13 cellular contexts compared by ENCODE assay signal in genomic region chr4:7295201-7295916, GRCh38.
DNase-seq lines count a peak whose midpoint lies in the region; ATAC-seq and TF ChIP-seq lines count a peak whose summit lies in the region.
"Had no signal": no experiment of that assay in that cellular context is flagged by ENCODE, and none has a peak within 500 bp of the region (broad histone marks: within the 10 kb centered on the region; RNA-seq: fewer than 3 reads in every experiment).

No MANE protein-coding gene starts in this region.

- H3K4me3 Mint-ChIP-seq in type B pancreatic cell = no peak overlapping the region
- H3K4me3 Mint-ChIP-seq: B cell had no signal

- intact Hi-C loops in left ventricle myocardium superior (cut with micrococcal nuclease) = loop anchor here (10.0 kb wide), 1 partner anchor 101 kb away; the partner anchor contains the start of gene SORCS2
- intact Hi-C loops in tibial artery (cut with DNase I; ENCODE audit: low total_unique reads) = loop anchor here (5.0 kb wide), 1 partner anchor 103 kb away; the partner anchor contains the start of gene SORCS2

- H3K4me1 ChIP-seq in HEK293 (ENCODE audit: control insufficient read depth, insufficient read depth, low read length) (no peaks in the 10 kb centered on the region), tibial artery (peaks cover 3 to 19% (median 12%) of the 10 kb centered on the region in 4 donors)

- H3K4me3 ChIP-seq in HEK293 (ENCODE audit: low read depth, low read length) (no peak overlapping the region), tibial artery (no peak overlapping the region)

- no peak for TF ChIP-seq CTCF in HEK293 (tag by site-specific recombination; IDR thresholded peaks at IDR 0.05)
- no peak for TF ChIP-seq CTCF in type B pancreatic cell (conservative IDR thresholded peaks at IDR 0.05)
- TF ChIP-seq CTCF in tibial artery (IDR thresholded peaks at IDR 0.05) = no peak

- H3K36me3 ChIP-seq in HEK293 (ENCODE audit: control insufficient read depth in 2 of 2, insufficient read depth in 1 of 2, low read length in 2 of 2) = no peaks in the 10 kb centered on the region
- no peaks in the 10 kb centered on the region for H3K36me3 ChIP-seq in tibial artery
- H3K36me3 ChIP-seq: vagina had no signal

- H3K4me1 Mint-ChIP-seq in type B pancreatic cell (ENCODE audit: unreplicated experiment) = peaks cover 14% of the 10 kb centered on the region
- H3K4me1 Mint-ChIP-seq: B cell had no signal

- peaks cover 12% of the 10 kb centered on the region for H3K27me3 Mint-ChIP-seq in type B pancreatic cell

- POLR2A ChIA-PET in HEK293 (lab: Yijun Ruan, JAX) = no interaction called here

- H3K27ac Mint-ChIP-seq in type B pancreatic cell = no peak overlapping the region
- H3K27ac Mint-ChIP-seq: B cell had no signal

- peak; percentile 51 for DNase-seq in astrocyte of the hippocampus (ENCODE audit: low read depth, low spot score)
- peak; percentile 78 for DNase-seq in left ventricle myocardium superior
- DNase-seq in putamen (ENCODE audit: low spot score) = peak; percentile 95
- no peak for DNase-seq in type B pancreatic cell (ENCODE audit: extremely low spot score, unreplicated experiment)
- no peak for DNase-seq in NCI-H748 treated with DMSO at 0.1 percent for 48 hours (lab: John Stamatoyannopoulos, UW)
- no peak for DNase-seq in NCI-H1930 (lab: John Stamatoyannopoulos, UW)
- no peak for DNase-seq in tibial artery
- DNase-seq: activated effector memory CD4-positive, alpha-beta T cell treated with anti-CD3 and anti-CD28 coated beads, Interleukin-2, amount 50 U/mL, for 16 hours; NCI-H774; T-helper 1 cell had no signal

- no peaks in the 10 kb centered on the region for H3K9me3 ChIP-seq in HEK293 (ENCODE audit: control insufficient read depth, insufficient read depth, low read depth, low read length)
- H3K9me3 ChIP-seq in tibial artery = no peaks in the 10 kb centered on the region
- H3K9me3 ChIP-seq: vagina had no signal

- peaks cover 0 to 29% of the 10 kb centered on the region in 2 donors for H3K27me3 ChIP-seq in tibial artery
- H3K27me3 ChIP-seq: vagina had no signal

- H3K27ac ChIP-seq in HEK293 (ENCODE audit: extremely low read depth, low read depth, low read length) (no peak overlapping the region), tibial artery (no peak overlapping the region)
- H3K27ac ChIP-seq: vagina had no signal

- peak; percentile 76 for ATAC-seq in left ventricle myocardium superior

- H3K9me3 Mint-ChIP-seq in type B pancreatic cell = no peaks in the 10 kb centered on the region

- CTCF ChIA-PET in HEK293 (lab: Yijun Ruan, JAX) = interaction anchor here (0.6 to 1.4 kb wide), 6 partner anchors 26 to 222 kb away, joined by 3 to 17 read pairs (median 4); partner anchors contain the start of gene SORCS2

- H3K36me3 Mint-ChIP-seq in type B pancreatic cell = no peaks in the 10 kb centered on the region

TF ChIP-seq in HEK293, 187 proteins besides CTCF, POLR2A, EP300 and RAD21:
- 0 out of 2 replicates have a peak, but pooled peaks have one; percentile 8 for TF ChIP-seq EGR2 (tag by site-specific recombination; IDR thresholded peaks at IDR 0.05; ENCODE audit: low read depth)
- TF ChIP-seq PRDM6 (tag by site-specific recombination; IDR thresholded peaks at IDR 0.05) = no peak
- TF ChIP-seq ZFHX2 (tag by site-specific recombination; conservative IDR thresholded peaks at IDR 0.05) = peak; percentile 38
- TF ChIP-seq ZNF2 (tag by site-specific recombination; IDR thresholded peaks at IDR 0.05) = no peak
- TF ChIP-seq AEBP2 (tag by site-specific recombination; IDR thresholded peaks at IDR 0.05; ENCODE audit: borderline replicate concordance) = no peak

Comparison
In these comparisons a context has a peak if more than half of its experiments do, and no peak if none do; other contexts are left out.
1. DNase-seq: peak in astrocyte of the hippocampus (single experiment), left ventricle myocardium superior (single experiment) and putamen (single experiment); none in type B pancreatic cell (single experiment), NCI-H748 treated with DMSO at 0.1 percent for 48 hours (single experiment), NCI-H1930 (0 of 2) and tibial artery (0 of 2).